In genomic region chr7:49783446-49783845, GRCh38 we compare ENCODE assay signal across 14 cellular contexts. TPM values are rescaled to one million over a fixed set of nuclear protein-coding genes. Genes with fewer than 3 reads are reported as not detected.
"Had no signal": no experiment of that assay in that cellular context is flagged by ENCODE, and none has a peak within 500 bp of the region (broad histone marks: within the 10 kb centered on the region; RNA-seq: fewer than 3 reads in every experiment).

No MANE protein-coding gene starts in this region.

- ATAC-seq: activated T-helper 17 cell treated with anti-CD3 and anti-CD28 coated beads, Interleukin-2, amount 50 U/mL, for 72 hours; right lobe of liver; upper lobe of right lung had no signal

- DNase-seq: activated CD4-positive, alpha-beta T cell treated with anti-CD3 and anti-CD28 coated beads, Interleukin-2, amount 50 U/mL, for 1 hour; activated naive CD4-positive, alpha-beta T cell treated with anti-CD3 and anti-CD28 coated beads, Interleukin-2, amount 50 U/mL, for 16 hours; activated T-cell treated with anti-CD3 and anti-CD28 coated beads for 4 hours; adrenal gland; central memory CD4-positive, alpha-beta T cell; islet precursor cell; naive B cell; right lobe of liver; stimulated activated naive CD4-positive, alpha-beta T cell treated with Interleukin-2 at 50 U/mL for 16 hours; upper lobe of right lung had no signal

RNA-seq across cellular contexts. Expression of gene VWC2, which starts 10.0 kb away (rescaled TPM):
- total RNA-seq: activated CD8-positive, alpha-beta memory T cell treated with anti-CD3 and anti-CD28 coated beads for 36 hours; activated T-helper 17 cell treated with anti-CD3 and anti-CD28 coated beads, Interleukin-2, amount 50 U/mL, for 72 hours; liver; right lobe of liver; T-helper 2 cell treated with Interferon-gamma antibody and Interleukin-4, amounts not matched to agents 100 ng/mL and 5 ng/mL, for 36 hours had no signal
